In genomic region chr12:106348411-106348810, GRCh38 we compare ENCODE assay signal across 26 cellular contexts.
"Had no signal": no experiment of that assay in that cellular context is flagged by ENCODE, and none has a peak within 500 bp of the region (broad histone marks: within the 10 kb centered on the region; RNA-seq: fewer than 3 reads in every experiment).

No MANE protein-coding gene starts in this region.

- H3K9me3 Mint-ChIP-seq: memory B cell; naive thymus-derived CD4-positive, alpha-beta T cell; natural killer cell treated with Interleukin-12 subunit alpha and Interleukin-12 subunit beta and Interleukin-15 and Interleukin-18, amount 100 ng/mL, for 72 hours; stimulated activated effector memory CD8-positive, alpha-beta T cell treated with anti-CD3 and anti-CD28 coated beads, Interleukin-12 subunit alpha, Interleukin-12 subunit beta, amount 100 ng/mL, for 72 hours; stimulated activated naive CD8-positive, alpha-beta T cell treated with anti-CD3 and anti-CD28 coated beads, Interleukin-15, Interleukin-2, amounts not matched to agents 100 ng/mL and 50 ng/mL, for 24 hours had no signal

- H3K27ac ChIP-seq: hepatocyte, left ventricle myocardium inferior, ovary, skin epidermis, suprapubic skin, thoracic aorta, tibial artery, upper lobe of right lung had no signal

- H2AFZ ChIP-seq: hepatocyte had no signal

- H3K9me3 ChIP-seq: left ventricle myocardium inferior, mucosa of descending colon, ovary, suprapubic skin, thoracic aorta, tibial artery, upper lobe of right lung had no signal

- H3K27me3 ChIP-seq: hepatocyte, ovary, suprapubic skin, tibial artery, upper lobe of right lung had no signal

- H3K4me1 Mint-ChIP-seq: stimulated activated effector memory CD8-positive, alpha-beta T cell treated with anti-CD3 and anti-CD28 coated beads, Interleukin-12 subunit alpha, Interleukin-12 subunit beta, amount 100 ng/mL, for 72 hours had no signal

- H3K27ac Mint-ChIP-seq: memory B cell; natural killer cell treated with Interleukin-12 subunit alpha and Interleukin-12 subunit beta and Interleukin-15 and Interleukin-18, amount 100 ng/mL, for 72 hours; progenitor cell of endocrine pancreas; stimulated activated effector memory CD8-positive, alpha-beta T cell treated with anti-CD3 and anti-CD28 coated beads, Interleukin-12 subunit alpha, Interleukin-12 subunit beta, amount 100 ng/mL, for 72 hours; stimulated activated naive CD8-positive, alpha-beta T cell treated with anti-CD3 and anti-CD28 coated beads, Interleukin-15, Interleukin-2, amounts not matched to agents 100 ng/mL and 50 ng/mL, for 24 hours had no signal

- H3K4me3 Mint-ChIP-seq: memory B cell; naive thymus-derived CD4-positive, alpha-beta T cell; natural killer cell treated with Interleukin-12 subunit alpha and Interleukin-12 subunit beta and Interleukin-15 and Interleukin-18, amount 100 ng/mL, for 72 hours; stimulated activated effector memory CD8-positive, alpha-beta T cell treated with anti-CD3 and anti-CD28 coated beads, Interleukin-12 subunit alpha, Interleukin-12 subunit beta, amount 100 ng/mL, for 72 hours; stimulated activated naive CD8-positive, alpha-beta T cell treated with anti-CD3 and anti-CD28 coated beads, Interleukin-15, Interleukin-2, amounts not matched to agents 100 ng/mL and 50 ng/mL, for 24 hours had no signal

- H3K79me2 ChIP-seq: hepatocyte had no signal

- DNase-seq: left ventricle myocardium inferior; midbrain; mucosa of descending colon; naive thymus-derived CD4-positive, alpha-beta T cell; ovary; retina; right cardiac atrium; stimulated activated CD4-positive, alpha-beta T cell treated with anti-CD3 and anti-CD28 coated beads, Interleukin-12 subunit alpha, Interleukin-12 subunit beta, amount 100 ng/mL, for 4 hours; stimulated activated CD4-positive, alpha-beta T cell treated with anti-CD3 and anti-CD28 coated beads, Interleukin-15, amount 100 ng/mL, for 24 hours; stimulated activated CD4-positive, alpha-beta T cell treated with anti-CD3 and anti-CD28 coated beads, Interleukin-2, amount 100 ng/mL, for 24 hours; stimulated activated CD4-positive, alpha-beta T cell treated with anti-CD3 and anti-CD28 coated beads, Interleukin-4, amount 100 ng/mL, for 1 hour; stimulated activated naive CD4-positive, alpha-beta T cell; tibial artery; trophoblast cell; upper lobe of right lung had no signal

- H3K36me3 ChIP-seq: ovary had no signal

- H3K4me3 ChIP-seq: hepatocyte, left ventricle myocardium inferior, lung, mucosa of descending colon, ovary, skin epidermis, suprapubic skin, thoracic aorta, tibial artery, upper lobe of right lung had no signal

- H3K27me3 Mint-ChIP-seq: memory B cell; natural killer cell treated with Interleukin-12 subunit alpha and Interleukin-12 subunit beta and Interleukin-15 and Interleukin-18, amount 100 ng/mL, for 72 hours; stimulated activated naive CD8-positive, alpha-beta T cell treated with anti-CD3 and anti-CD28 coated beads, Interleukin-15, Interleukin-2, amounts not matched to agents 100 ng/mL and 50 ng/mL, for 24 hours had no signal

- ATAC-seq: mucosa of descending colon; naive thymus-derived CD4-positive, alpha-beta T cell; natural killer cell treated with Interleukin-12 subunit alpha and Interleukin-12 subunit beta and Interleukin-15 and Interleukin-18, amount 100 ng/mL, for 72 hours; right cardiac atrium; sciatic nerve; stimulated activated effector memory CD8-positive, alpha-beta T cell treated with anti-CD3 and anti-CD28 coated beads, Interleukin-12 subunit alpha, Interleukin-12 subunit beta, amount 100 ng/mL, for 72 hours; upper lobe of right lung had no signal

- H3K4me2 ChIP-seq: hepatocyte had no signal
